ENCODE assay signal across 10 cellular contexts in the genomic region with DNA sequence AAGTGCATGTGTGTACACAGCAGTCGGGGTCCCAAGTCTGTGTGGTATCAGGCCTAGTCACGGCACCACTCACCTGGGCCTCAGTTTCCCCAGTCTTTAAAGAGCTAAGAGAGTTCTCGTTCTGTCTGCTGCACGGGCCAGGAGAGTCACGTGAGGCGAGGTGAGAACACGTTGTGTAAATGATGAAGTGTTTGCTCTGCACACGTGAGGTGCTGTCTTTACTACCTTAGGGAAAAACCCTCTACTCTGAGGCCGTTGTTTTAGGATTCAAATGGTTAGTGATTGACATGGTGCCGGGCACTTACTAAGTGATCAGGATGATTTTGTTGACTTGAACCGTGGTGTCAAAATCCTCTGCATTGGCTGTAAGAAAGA.
DNase-seq lines count a peak whose midpoint lies in the region; ATAC-seq, FAIRE-seq and TF ChIP-seq lines count a peak whose summit lies in the region.
"Had no signal": no experiment of that assay in that cellular context is flagged by ENCODE, and none has a peak within 500 bp of the region (broad histone marks: within the 10 kb centered on the region; RNA-seq: fewer than 3 reads in every experiment).

No MANE protein-coding gene starts in this region.

- H3K4me3 ChIP-seq in K562 = no peak overlapping the region
- H3K4me3 ChIP-seq in left lung = no peak overlapping the region
- peak overlapping the region; percentile 30 to 39 for H3K4me3 ChIP-seq in tibial artery
- H3K4me3 ChIP-seq: right lobe of liver had no signal

- DNase-seq in NCI-H1694 treated with DMSO at 0.1 percent for 48 hours (lab: John Stamatoyannopoulos, UW) (peak; percentile 46), NCI-H1694 (lab: John Stamatoyannopoulos, UW) (no peak), K562 (ENCODE audit: extremely low read depth in 1 of 4, low spot score in 3 of 4) (no peak), left lung (peak; percentile 21 to 37), tibial artery (peak; percentile 21 to 66), RCC 7860 (ENCODE audit: low spot score) (no peak)
- no peak for DNase-seq in activated CD8-positive, alpha-beta memory T cell treated with anti-CD3 and anti-CD28 coated beads for 24 hours
- DNase-seq: activated CD4-positive, alpha-beta T cell treated with anti-CD3 and anti-CD28 coated beads, Interleukin-2, amount 50 U/mL, for 4 hours had no signal

- H3K9me3 ChIP-seq in K562 (replicated peaks; ENCODE audit: control insufficient read depth, insufficient read depth, low read depth, low read length) (no peaks in the 10 kb centered on the region), left lung (no peaks in the 10 kb centered on the region), tibial artery (no peaks in the 10 kb centered on the region)
- H3K9me3 ChIP-seq: right lobe of liver had no signal

- H3K9ac ChIP-seq in K562 (ENCODE audit: insufficient read depth in 1 of 2, low read depth in 2 of 2, low read length in 2 of 2) = no peak overlapping the region

- 48% methylated on average over 11 of the region's 11 CpGs for WGBS in K562 (ENCODE audit: insufficient coverage, low coverage, missing lambda C conversion rate)

- TF ChIP-seq EP300 in K562 (IDR thresholded peaks at IDR 0.05; ENCODE audit: low read length) = no peak

- TF ChIP-seq CTCF in K562 (IDR thresholded peaks at IDR 0.05 in 2 of 3, conservative IDR thresholded peaks at IDR 0.05 in 1 of 3; ENCODE audit: insufficient read depth in 2 of 3, low read depth in 1 of 3, low read length in 3 of 3) (no peak), left lung (IDR thresholded peaks at IDR 0.05) (no peak), tibial artery (IDR thresholded peaks at IDR 0.05) (no peak)

- no peaks in the 10 kb centered on the region for H3K9me1 ChIP-seq in K562 (ENCODE audit: control insufficient read depth, insufficient read depth, low read length)

- TF ChIP-seq POLR2A in K562 (conservative IDR thresholded peaks at IDR 0.05) = no peak

- H3K4me1 ChIP-seq in K562 (replicated peaks in 1 of 2; ENCODE audit: control insufficient read depth in 2 of 2, insufficient read depth in 2 of 2, low read length in 2 of 2) = peaks cover 0 to 14% of the 10 kb centered on the region in 2 experiments; a peak in 3 of 5 replicates
- peaks cover 25 to 82% of the 10 kb centered on the region in 2 donors for H3K4me1 ChIP-seq in left lung
- peaks cover 4 to 99% (median 66%) of the 10 kb centered on the region in 4 donors for H3K4me1 ChIP-seq in tibial artery

- no peak for TF ChIP-seq RAD21 in K562 (CRISPR knock-in tag; conservative IDR thresholded peaks at IDR 0.05 in 1 of 2, IDR thresholded peaks at IDR 0.05 in 1 of 2)

- FAIRE-seq in K562 (lab: Jason Lieb, UNC) = no peak
- FAIRE-seq in RCC 7860 (lab: Jason Lieb, UNC) = no peak

- H3K27me3 ChIP-seq in K562 (ENCODE audit: control insufficient read depth in 2 of 2, insufficient read depth in 2 of 2, low read length in 2 of 2) (peaks cover 0 to 13% of the 10 kb centered on the region in 2 experiments; a peak in 3 of 5 replicates), left lung (no peaks in the 10 kb centered on the region), tibial artery (no peaks in the 10 kb centered on the region)
- H3K27me3 ChIP-seq: right lobe of liver had no signal

- no TSS peak for BruUV-seq in K562 (replicated peaks; lab: Mats Ljungman, UMichigan)

- in situ Hi-C loops in K562 (cut with MboI) = no loop called here

- CTCF ChIA-PET in K562 (lab: Yijun Ruan, JAX; ENCODE audit: low intra/inter-chr PET ratio) = no interaction called here

- H3K79me2 ChIP-seq in K562 (ENCODE audit: control insufficient read depth, insufficient read depth, low read length) = no peaks in the 10 kb centered on the region

- H2AFZ ChIP-seq in K562 (ENCODE audit: low read depth, low read length) = peak overlapping the region; percentile 9; the same call in 1 of the 2 replicates

- H4K20me1 ChIP-seq in K562 (replicated peaks; ENCODE audit: control insufficient read depth, insufficient read depth, low read length) = no peaks in the 10 kb centered on the region

- no peaks in the 10 kb centered on the region for H3K36me3 ChIP-seq in K562 (ENCODE audit: control insufficient read depth, insufficient read depth, low read length)
- no peaks in the 10 kb centered on the region for H3K36me3 ChIP-seq in left lung
- H3K36me3 ChIP-seq in tibial artery = peaks cover 0 to 7% (median 0%) of the 10 kb centered on the region in 3 donors
- H3K36me3 ChIP-seq: right lobe of liver had no signal

- H3K4me2 ChIP-seq in K562 (ENCODE audit: insufficient read depth, low read length) = no peak overlapping the region

- intact Hi-C loops in K562 (cut with micrococcal nuclease) = no loop called here
- intact Hi-C loops in left lung (cut with DNase I) = no loop called here
- intact Hi-C loops in tibial artery (cut with DNase I; ENCODE audit: low total_unique reads) = no loop called here

- H3K27ac ChIP-seq in K562 (ENCODE audit: extremely low read depth, low read depth, low read length) = no peak overlapping the region
- H3K27ac ChIP-seq in left lung = peak overlapping the region; percentile 97 to 100
- H3K27ac ChIP-seq in tibial artery = peak overlapping the region; percentile 99 to 100

- ATAC-seq in K562 = no peak
- ATAC-seq in left lung = peak; percentile 40
- ATAC-seq in HG02610 (IDR thresholded peaks at IDR 0.05; ENCODE audit: unreplicated experiment) = no peak
- ATAC-seq: right lobe of liver had no signal

- POLR2A ChIA-PET in K562 (lab: Yijun Ruan, JAX) = no interaction called here

TF ChIP-seq in K562, 482 proteins besides CTCF, POLR2A, EP300 and RAD21:
- TF ChIP-seq, protein P1, sequence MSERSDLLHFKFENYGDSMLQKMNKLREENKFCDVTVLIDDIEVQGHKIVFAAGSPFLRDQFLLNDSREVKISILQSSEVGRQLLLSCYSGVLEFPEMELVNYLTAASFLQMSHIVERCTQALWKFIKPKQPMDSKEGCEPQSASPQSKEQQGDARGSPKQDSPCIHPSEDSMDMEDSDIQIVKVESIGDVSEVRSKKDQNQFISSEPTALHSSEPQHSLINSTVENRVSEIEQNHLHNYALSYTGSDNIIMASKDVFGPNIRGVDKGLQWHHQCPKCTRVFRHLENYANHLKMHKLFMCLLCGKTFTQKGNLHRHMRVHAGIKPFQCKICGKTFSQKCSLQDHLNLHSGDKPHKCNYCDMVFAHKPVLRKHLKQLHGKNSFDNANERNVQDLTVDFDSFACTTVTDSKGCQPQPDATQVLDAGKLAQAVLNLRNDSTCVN (CRISPR knock-in tag; IDR thresholded peaks at IDR 0.05) = no peak
- TF ChIP-seq FOXK1 (CRISPR knock-in tag; IDR thresholded peaks at IDR 0.05; ENCODE audit: borderline replicate concordance) (no peak), MTA1 (IDR thresholded peaks at IDR 0.05; ENCODE audit: borderline replicate concordance) (no peak)
- TF ChIP-seq, protein P2, sequence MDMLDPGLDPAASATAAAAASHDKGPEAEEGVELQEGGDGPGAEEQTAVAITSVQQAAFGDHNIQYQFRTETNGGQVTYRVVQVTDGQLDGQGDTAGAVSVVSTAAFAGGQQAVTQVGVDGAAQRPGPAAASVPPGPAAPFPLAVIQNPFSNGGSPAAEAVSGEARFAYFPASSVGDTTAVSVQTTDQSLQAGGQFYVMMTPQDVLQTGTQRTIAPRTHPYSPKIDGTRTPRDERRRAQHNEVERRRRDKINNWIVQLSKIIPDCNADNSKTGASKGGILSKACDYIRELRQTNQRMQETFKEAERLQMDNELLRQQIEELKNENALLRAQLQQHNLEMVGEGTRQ (CRISPR knock-in tag; IDR thresholded peaks at IDR 0.05) = peak; percentile 29; the same call in 1 of the 2 replicates

Comparison
In these comparisons a context has a peak if more than half of its experiments do, and no peak if none do; other contexts are left out.
1. DNase-seq: peak in NCI-H1694 treated with DMSO at 0.1 percent for 48 hours (single experiment), left lung (2 of 2) and tibial artery (2 of 2); none in NCI-H1694 (single experiment), K562 (0 of 4), activated CD8-positive, alpha-beta memory T cell treated with anti-CD3 and anti-CD28 coated beads for 24 hours (single experiment) and RCC 7860 (single experiment).
2. H3K4me3 ChIP-seq: peak in tibial artery (2 of 2); none in K562 (single experiment) and left lung (0 of 2).